13 cellular contexts compared by ENCODE assay signal in genomic region chr2:121697108-121697631, GRCh38. TPM values are rescaled to one million over a fixed set of nuclear protein-coding genes. Genes with fewer than 3 reads are reported as not detected.
DNase-seq lines count a peak whose midpoint lies in the region; ATAC-seq and TF ChIP-seq lines count a peak whose summit lies in the region.
"Had no signal": no experiment of that assay in that cellular context is flagged by ENCODE, and none has a peak within 500 bp of the region (broad histone marks: within the 10 kb centered on the region; RNA-seq: fewer than 3 reads in every experiment).

No MANE protein-coding gene starts in this region.

- POLR2A ChIA-PET in Panc1 (lab: Charles Lee): interaction anchor here (0.7 kb wide), 1 partner anchor 83 kb away, joined by 4 read pairs; no protein-coding TSS in a partner anchor

- intact Hi-C loops in Panc1 (cut with micrococcal nuclease; ENCODE audit: unreplicated experiment) (no loop called here), posterior vena cava (cut with DNase I) (no loop called here)

- H3K4me3 ChIP-seq in Panc1 (ENCODE audit: low read depth in 2 of 2, low read length in 2 of 2): no peak overlapping the region
- H3K4me3 ChIP-seq in epithelial cell of esophagus (ENCODE audit: low read length): no peak overlapping the region
- H3K4me3 ChIP-seq: pancreas had no signal

- no peak for TF ChIP-seq CTCF in Panc1 (IDR thresholded peaks at IDR 0.05)
- TF ChIP-seq CTCF in epithelial cell of esophagus (IDR thresholded peaks at IDR 0.05; ENCODE audit: insufficient read depth, low read depth, low read length, missing control alignments): no peak

- H3K9me3 ChIP-seq in Panc1 (ENCODE audit: control insufficient read depth, insufficient read depth, low read depth, low read length): no peaks in the 10 kb centered on the region
- H3K9me3 ChIP-seq: pancreas had no signal

- H3K27me3 ChIP-seq in Panc1 (ENCODE audit: control insufficient read depth, insufficient read depth, low read length): no peaks in the 10 kb centered on the region
- H3K27me3 ChIP-seq: pancreas had no signal

- ATAC-seq in Panc1 (peak; percentile 12; the same call in 1 of the 2 replicates), HG03280 (IDR thresholded peaks at IDR 0.05; ENCODE audit: unreplicated experiment) (no peak), esophagus mucosa (no peak)
- ATAC-seq: left ventricle myocardium superior had no signal

- DNase-seq in DMS79 (lab: John Stamatoyannopoulos, UW): peak; percentile 75
- no peak for DNase-seq in Panc1 (ENCODE audit: low read depth, low spot score)
- DNase-seq in epithelial cell of esophagus (ENCODE audit: low read depth): peak; percentile 19
- peak; percentile 3 for DNase-seq in posterior vena cava (ENCODE audit: low spot score)
- DNase-seq in iPS-NIHi11 (ENCODE audit: low spot score): no peak
- DNase-seq: activated CD4-positive, alpha-beta T cell treated with anti-CD3 and anti-CD28 coated beads, Interleukin-2, amount 10 ng/mL, durations not matched to agents 7 days and 5 days; left ventricle myocardium superior; NCI-H146; NCI-H774; pancreas; stimulated activated CD4-positive, alpha-beta T cell treated with anti-CD3 and anti-CD28 coated beads, Interleukin-4, amount 100 ng/mL, for 24 hours had no signal

- H3K36me3 ChIP-seq in Panc1 (ENCODE audit: control insufficient read depth, insufficient read depth, low read length): no peaks in the 10 kb centered on the region
- H3K36me3 ChIP-seq: pancreas had no signal

- 0 out of 2 replicates have a peak overlapping the region, but pooled peaks have one; percentile 14 for H3K27ac ChIP-seq in Panc1 (ENCODE audit: low read length)

- in situ Hi-C loops in Panc1 (cut with HindIII; ENCODE audit: low pct_unique_long_range_greater_than_20kb, low sequenced_read_pairs): no loop called here

- H3K4me1 ChIP-seq in Panc1 (ENCODE audit: control insufficient read depth, insufficient read depth, low read length): peaks cover 20% of the 10 kb centered on the region
- H3K4me1 ChIP-seq: pancreas had no signal

- no TSS peak for BruUV-seq in Panc1 (replicated peaks; lab: Mats Ljungman, UMichigan)

- CTCF ChIA-PET in Panc1 (lab: Charles Lee): no interaction called here

RNA-seq across cellular contexts. Expression of gene NIFK, which starts 39.5 kb away (rescaled TPM):
- 84.5 TPM for total RNA-seq in Panc1 (2021; ENCODE audit: unreplicated experiment)
- 24.9 TPM for polyA plus RNA-seq in Panc1 (2012; ENCODE audit: insufficient read length)
- 10 to 100 TPM; 32.1 to 45.8 TPM for total RNA-seq in posterior vena cava
- 54.8 TPM for total RNA-seq in esophagus mucosa

RNA-seq across cellular contexts. Expression of gene CLASP1, which starts 47.9 kb away (rescaled TPM):
- total RNA-seq in Panc1 (2021; ENCODE audit: unreplicated experiment) (49.2 TPM), posterior vena cava (10 to 100 TPM; 50.4 to 55.8 TPM), esophagus mucosa (31.0 TPM)
- 22.2 TPM for polyA plus RNA-seq in Panc1 (2012; ENCODE audit: insufficient read length)

RNA-seq across cellular contexts. Expression of gene TSN, which starts 58.3 kb away (rescaled TPM):
- total RNA-seq in Panc1 (2021; ENCODE audit: unreplicated experiment) (96.0 TPM), posterior vena cava (10 to 100 TPM; 43.8 to 49.5 TPM), esophagus mucosa (38.7 TPM)
- 70.7 TPM for polyA plus RNA-seq in Panc1 (2012; ENCODE audit: insufficient read length)

Comparison
In these comparisons a context has a peak if more than half of its experiments do, and no peak if none do; other contexts are left out.
1. DNase-seq: peak in DMS79 (single experiment), epithelial cell of esophagus (single experiment) and posterior vena cava (single experiment); none in Panc1 (single experiment) and iPS-NIHi11 (single experiment).